ENCODE assay signal across 7 cellular contexts in genomic region chr1:202513875-202514274, GRCh38.
DNase-seq lines count a peak whose midpoint lies in the region; ATAC-seq lines count a peak whose summit lies in the region.
"Not testable (repeated sequence)": the region's sequence is repeated elsewhere in the genome, so short reads cannot be mapped to it uniquely, and the experiment has no call there.

No MANE protein-coding gene starts in this region.

- H3K27ac Mint-ChIP-seq in activated T-helper 1 cell treated with anti-CD3 and anti-CD28 coated beads, Interleukin-12 subunit alpha, Interleukin-12 subunit beta, Interleukin-2, Interleukin-4 antibody, amounts not matched to agents 30 ng/mL and 10 ng/mL and 1 ng/mL, durations not matched to agents 14 hours and 24 hours and 36 hours: peak overlapping the region; percentile 13

- ATAC-seq in GM18502 (IDR thresholded peaks at IDR 0.05; ENCODE audit: poor library complexity, unreplicated experiment) (peak; percentile 68), GM19025 (IDR thresholded peaks at IDR 0.05; ENCODE audit: low read depth, unreplicated experiment) (peak; percentile 57), GM21390 (IDR thresholded peaks at IDR 0.05; ENCODE audit: unreplicated experiment) (peak; percentile 77), GM21723 (IDR thresholded peaks at IDR 0.05; ENCODE audit: unreplicated experiment) (peak; percentile 69), HG03045 (IDR thresholded peaks at IDR 0.05; ENCODE audit: unreplicated experiment) (peak; percentile 53), HG03354 (IDR thresholded peaks at IDR 0.05; ENCODE audit: poor library complexity, severe bottlenecking, unreplicated experiment) (peak; percentile 66)

- H3K36me3 Mint-ChIP-seq in activated T-helper 1 cell treated with anti-CD3 and anti-CD28 coated beads, Interleukin-12 subunit alpha, Interleukin-12 subunit beta, Interleukin-2, Interleukin-4 antibody, amounts not matched to agents 30 ng/mL and 10 ng/mL and 1 ng/mL, durations not matched to agents 14 hours and 24 hours and 36 hours (ENCODE audit: low read depth): not testable (repeated sequence)

- intact Hi-C loops in activated T-helper 1 cell treated with anti-CD3 and anti-CD28 coated beads, Interleukin-12 subunit alpha, Interleukin-12 subunit beta, Interleukin-2, Interleukin-4 antibody, amounts not matched to agents 30 ng/mL and 10 ng/mL and 1 ng/mL, durations not matched to agents 14 hours and 24 hours and 36 hours (cut with micrococcal nuclease): not testable (repeated sequence)

- not testable (repeated sequence) for H3K4me1 Mint-ChIP-seq in activated T-helper 1 cell treated with anti-CD3 and anti-CD28 coated beads, Interleukin-12 subunit alpha, Interleukin-12 subunit beta, Interleukin-2, Interleukin-4 antibody, amounts not matched to agents 30 ng/mL and 10 ng/mL and 1 ng/mL, durations not matched to agents 14 hours and 24 hours and 36 hours (ENCODE audit: low read depth)

- H3K9me3 Mint-ChIP-seq in activated T-helper 1 cell treated with anti-CD3 and anti-CD28 coated beads, Interleukin-12 subunit alpha, Interleukin-12 subunit beta, Interleukin-2, Interleukin-4 antibody, amounts not matched to agents 30 ng/mL and 10 ng/mL and 1 ng/mL, durations not matched to agents 14 hours and 24 hours and 36 hours: not testable (repeated sequence)

- not testable (repeated sequence) for H3K27me3 Mint-ChIP-seq in activated T-helper 1 cell treated with anti-CD3 and anti-CD28 coated beads, Interleukin-12 subunit alpha, Interleukin-12 subunit beta, Interleukin-2, Interleukin-4 antibody, amounts not matched to agents 30 ng/mL and 10 ng/mL and 1 ng/mL, durations not matched to agents 14 hours and 24 hours and 36 hours (ENCODE audit: insufficient read depth)

- H3K4me3 Mint-ChIP-seq in activated T-helper 1 cell treated with anti-CD3 and anti-CD28 coated beads, Interleukin-12 subunit alpha, Interleukin-12 subunit beta, Interleukin-2, Interleukin-4 antibody, amounts not matched to agents 30 ng/mL and 10 ng/mL and 1 ng/mL, durations not matched to agents 14 hours and 24 hours and 36 hours: not testable (repeated sequence)

- DNase-seq in activated T-helper 1 cell treated with anti-CD3 and anti-CD28 coated beads, Interleukin-12 subunit alpha, Interleukin-12 subunit beta, Interleukin-2, Interleukin-4 antibody, amounts not matched to agents 30 ng/mL and 10 ng/mL and 1 ng/mL, durations not matched to agents 14 hours and 24 hours and 36 hours (ENCODE audit: low spot score): not testable (repeated sequence)
